In genomic region chr9:32722704-32723103, GRCh38 we compare ENCODE assay signal across 15 cellular contexts.
DNase-seq lines count a peak whose midpoint lies in the region; ATAC-seq and TF ChIP-seq lines count a peak whose summit lies in the region.
"Had no signal": no experiment of that assay in that cellular context is flagged by ENCODE, and none has a peak within 500 bp of the region (broad histone marks: within the 10 kb centered on the region; RNA-seq: fewer than 3 reads in every experiment).

No MANE protein-coding gene starts in this region.

- no peaks in the 10 kb centered on the region for H3K36me3 Mint-ChIP-seq in activated CD4-positive, alpha-beta T cell treated with anti-CD3 and anti-CD28 coated beads, Interleukin-2, amount 10 ng/mL, durations not matched to agents 24 days and 14 days (ENCODE audit: low read depth)
- H3K36me3 Mint-ChIP-seq: CD4-positive, alpha-beta memory T cell had no signal

- no peaks in the 10 kb centered on the region for H3K9me3 Mint-ChIP-seq in activated CD4-positive, alpha-beta T cell treated with anti-CD3 and anti-CD28 coated beads, Interleukin-2, amount 10 ng/mL, durations not matched to agents 24 days and 14 days

- H3K27me3 Mint-ChIP-seq in activated CD4-positive, alpha-beta T cell treated with anti-CD3 and anti-CD28 coated beads, Interleukin-2, amount 10 ng/mL, durations not matched to agents 24 days and 14 days, result no peaks in the 10 kb centered on the region

- ATAC-seq in HG02885 (IDR thresholded peaks at IDR 0.05; ENCODE audit: poor library complexity, unreplicated experiment), result peak; percentile 64
- no peak for ATAC-seq in GM21423 (IDR thresholded peaks at IDR 0.05; ENCODE audit: unreplicated experiment)
- ATAC-seq: HCT116 had no signal

- intact Hi-C loops in activated CD4-positive, alpha-beta T cell treated with anti-CD3 and anti-CD28 coated beads, Interleukin-2, amount 10 ng/mL, durations not matched to agents 24 days and 14 days (cut with micrococcal nuclease), result no loop called here

- no peak overlapping the region for H3K4me3 ChIP-seq in fibroblast of mammary gland (ENCODE audit: control insufficient read depth, low read depth, low read length)
- H3K4me3 ChIP-seq: GM23248 had no signal

- no peaks in the 10 kb centered on the region for H3K4me1 Mint-ChIP-seq in activated CD4-positive, alpha-beta T cell treated with anti-CD3 and anti-CD28 coated beads, Interleukin-2, amount 10 ng/mL, durations not matched to agents 24 days and 14 days
- H3K4me1 Mint-ChIP-seq: H9 had no signal

- TF ChIP-seq CTCF in fibroblast of mammary gland (conservative IDR thresholded peaks at IDR 0.05; ENCODE audit: control insufficient read depth, insufficient read depth, low read depth, low read length), result no peak

- H3K27ac Mint-ChIP-seq in activated CD4-positive, alpha-beta T cell treated with anti-CD3 and anti-CD28 coated beads, Interleukin-2, amount 10 ng/mL, durations not matched to agents 24 days and 14 days, result no peak overlapping the region
- H3K27ac Mint-ChIP-seq: CD4-positive, alpha-beta memory T cell had no signal

- DNase-seq in activated CD4-positive, alpha-beta T cell treated with anti-CD3 and anti-CD28 coated beads, Interleukin-2, amount 10 ng/mL, durations not matched to agents 24 days and 14 days, result peak; percentile 26
- no peak for DNase-seq in activated CD4-positive, alpha-beta T cell treated with anti-CD3 and anti-CD28 coated beads for 48 hours
- DNase-seq in fibroblast of mammary gland (ENCODE audit: low read depth) (peak; percentile 27), DMS 273 (lab: John Stamatoyannopoulos, UW; ENCODE audit: unreplicated experiment) (no peak)
- DNase-seq: C1 segment of cervical spinal cord; Calu3; CD4-positive, alpha-beta memory T cell; COR-L47; DMS153; GF-D8; GM23248; H9 had no signal

- no peak overlapping the region for H3K4me3 Mint-ChIP-seq in activated CD4-positive, alpha-beta T cell treated with anti-CD3 and anti-CD28 coated beads, Interleukin-2, amount 10 ng/mL, durations not matched to agents 24 days and 14 days
- H3K4me3 Mint-ChIP-seq: CD4-positive, alpha-beta memory T cell; H9 had no signal

Comparison
In these comparisons a context has a peak if more than half of its experiments do, and no peak if none do; other contexts are left out.
1. DNase-seq: peak in activated CD4-positive, alpha-beta T cell treated with anti-CD3 and anti-CD28 coated beads, Interleukin-2, amount 10 ng/mL, durations not matched to agents 24 days and 14 days (single experiment) and fibroblast of mammary gland (single experiment); none in activated CD4-positive, alpha-beta T cell treated with anti-CD3 and anti-CD28 coated beads for 48 hours (single experiment) and DMS 273 (single experiment).